Comparison of ENCODE assay signal across 13 cellular contexts in genomic region chr5:160463227-160463626, GRCh38.
"Had no signal": no experiment of that assay in that cellular context is flagged by ENCODE, and none has a peak within 500 bp of the region (broad histone marks: within the 10 kb centered on the region; RNA-seq: fewer than 3 reads in every experiment).

No MANE protein-coding gene starts in this region.

- H3K36me3 ChIP-seq: ovary, sigmoid colon, tibial artery, vagina had no signal

- DNase-seq: activated CD4-positive, alpha-beta T cell treated with anti-CD3 and anti-CD28 coated beads, Interleukin-2, amount 50 U/mL, for 1 hour; activated CD4-positive, CD25-positive, alpha-beta regulatory T cell; activated effector memory CD4-positive, alpha-beta T cell treated with Interleukin-2 at 50 U/mL for 16 hours; activated naive CD4-positive, alpha-beta T cell treated with anti-CD3 and anti-CD28 coated beads, Interleukin-2, amount 50 U/mL, for 16 hours; amygdala; cortex of kidney; effector CD4-positive, alpha-beta T cell; immature natural killer cell; ovary; sigmoid colon; stimulated activated CD4-positive, alpha-beta T cell treated with anti-CD3 and anti-CD28 coated beads, Interleukin-2, amount 100 ng/mL, for 24 hours; tibial artery had no signal

- H3K4me3 ChIP-seq: ovary, sigmoid colon, tibial artery, vagina had no signal

- H3K9me3 ChIP-seq: ovary, sigmoid colon, tibial artery, vagina had no signal

- H3K27ac ChIP-seq: ovary, sigmoid colon, tibial artery, vagina had no signal

- H3K27me3 ChIP-seq: ovary, sigmoid colon, tibial artery, vagina had no signal
